Comparison of ENCODE assay signal across 8 cellular contexts in the genomic region with DNA sequence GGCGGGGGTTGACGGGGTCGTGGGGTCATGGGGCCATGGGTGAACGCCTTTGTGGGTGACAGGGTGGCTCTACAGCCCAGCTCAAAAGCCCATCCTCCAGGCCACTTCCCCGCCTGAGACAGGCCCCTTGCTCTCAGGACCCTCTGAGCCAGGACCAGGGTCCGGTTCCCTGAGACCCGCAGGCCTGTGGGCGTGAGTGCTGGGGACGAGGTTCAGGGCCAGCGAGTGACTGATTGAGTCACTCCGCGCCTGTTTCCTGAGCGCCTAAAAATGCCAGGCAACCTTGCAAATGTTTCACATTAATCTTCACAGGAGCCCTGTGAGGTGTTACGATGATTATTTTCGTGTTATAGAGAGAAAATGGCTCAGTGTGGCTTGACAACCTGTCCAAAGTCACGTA.
A peak's percentile ranks its signal among the peaks of the same experiment; 100 is the strongest.
DNase-seq lines count a peak whose midpoint lies in the region; ATAC-seq and TF ChIP-seq lines count a peak whose summit lies in the region.

No MANE protein-coding gene starts in this region.

- no peaks in the 10 kb centered on the region for H4K20me1 ChIP-seq in SK-N-SH (ENCODE audit: insufficient read depth)

- H3K36me3 ChIP-seq in SK-N-SH (replicated peaks in 1 of 2; ENCODE audit: control insufficient read depth in 1 of 2, insufficient read depth in 2 of 2, low read length in 1 of 2): peaks cover 30 to 36% of the 10 kb centered on the region in 2 experiments

- peak; percentile 34 for ATAC-seq in GM19395 (IDR thresholded peaks at IDR 0.05; ENCODE audit: unreplicated experiment)

- H3K9ac ChIP-seq in SK-N-SH: peak overlapping the region; percentile 82

- H3K9me3 ChIP-seq in SK-N-SH: no peaks in the 10 kb centered on the region

- H3K4me1 ChIP-seq in SK-N-SH (ENCODE audit: control insufficient read depth in 1 of 2, insufficient read depth in 2 of 2, low read depth in 1 of 2, low read length in 1 of 2): peaks cover 5 to 13% of the 10 kb centered on the region in 2 experiments; a peak in 2 of 4 replicates

- POLR2A ChIA-PET in SK-N-SH (lab: Yijun Ruan, JAX): no interaction called here

- in situ Hi-C loops in ACHN (cut with HindIII; ENCODE audit: low pct_ligation_motif_present, low pct_unique_long_range_greater_than_20kb, low sequenced_read_pairs): no loop called here

- H3K4me3 ChIP-seq in SK-N-SH (ENCODE audit: low read depth in 2 of 2, low read length in 1 of 2) (peak overlapping the region; percentile 84 to 92), fibroblast of the aortic adventitia (ENCODE audit: low read depth, low read length) (peak overlapping the region; percentile 81), retinal pigment epithelial cell (ENCODE audit: low read length) (peak overlapping the region; percentile 80)

- TF ChIP-seq EP300 in SK-N-SH (IDR thresholded peaks at IDR 0.05; ENCODE audit: borderline replicate concordance in 1 of 2, low read depth in 1 of 2, low read length in 1 of 2): no peak

- H3K27me3 ChIP-seq in SK-N-SH (ENCODE audit: insufficient read depth): no peaks in the 10 kb centered on the region

- DNase-seq in ACHN (peak; percentile 4), SK-N-SH (no peak), fibroblast of the aortic adventitia (ENCODE audit: low read depth) (no peak), retinal pigment epithelial cell (ENCODE audit: low read depth) (no peak), RKO (ENCODE audit: low spot score) (no peak), HUDEP-2 (lab: John Stamatoyannopoulos, UW; ENCODE audit: unreplicated experiment in 76 of 76) (no peak), DMS79 (lab: John Stamatoyannopoulos, UW) (no peak)

- H3K27ac ChIP-seq in SK-N-SH (ENCODE audit: low read depth in 2 of 2, low read length in 1 of 2): peak overlapping the region in 1 of 2 experiments; percentile 64; a peak in 3 of 4 replicates

- H3F3A ChIP-seq in SK-N-SH (replicated peaks; ENCODE audit: insufficient read depth): peaks cover 4% of the 10 kb centered on the region

- TF ChIP-seq CTCF in SK-N-SH (IDR thresholded peaks at IDR 0.05) (no peak), fibroblast of the aortic adventitia (IDR thresholded peaks at IDR 0.05; ENCODE audit: insufficient read depth, low read length) (no peak), retinal pigment epithelial cell (conservative IDR thresholded peaks at IDR 0.05; ENCODE audit: low read depth, low read length) (no peak)

- CTCF ChIA-PET in SK-N-SH (lab: Yijun Ruan, JAX): no interaction called here

- H2AFZ ChIP-seq in SK-N-SH (ENCODE audit: low read depth): peak overlapping the region; percentile 99; the same call in 1 of the 2 replicates

- H3K9me2 ChIP-seq in SK-N-SH: no peaks in the 10 kb centered on the region

- H3K79me2 ChIP-seq in SK-N-SH (ENCODE audit: insufficient read depth): peaks cover 19% of the 10 kb centered on the region

- peak overlapping the region; percentile 92 for H3K4me2 ChIP-seq in SK-N-SH

- TF ChIP-seq RAD21 in SK-N-SH (IDR thresholded peaks at IDR 0.05; ENCODE audit: low read length): no peak

- 3% methylated on average over 11 of the region's 16 CpGs for WGBS in SK-N-SH (ENCODE audit: low lambda C conversion rate)

TF ChIP-seq in SK-N-SH, 30 proteins besides CTCF, POLR2A, EP300 and RAD21:
- TF ChIP-seq NFIC (IDR thresholded peaks at IDR 0.05; ENCODE audit: borderline replicate concordance): no peak
- no peak for TF ChIP-seq MEF2A (IDR thresholded peaks at IDR 0.05; ENCODE audit: borderline replicate concordance, low read depth)
- TF ChIP-seq FOXM1 (IDR thresholded peaks at IDR 0.05; ENCODE audit: low read depth): no peak
- TF ChIP-seq TCF12 (IDR thresholded peaks at IDR 0.05): no peak
- TF ChIP-seq, protein P1, sequence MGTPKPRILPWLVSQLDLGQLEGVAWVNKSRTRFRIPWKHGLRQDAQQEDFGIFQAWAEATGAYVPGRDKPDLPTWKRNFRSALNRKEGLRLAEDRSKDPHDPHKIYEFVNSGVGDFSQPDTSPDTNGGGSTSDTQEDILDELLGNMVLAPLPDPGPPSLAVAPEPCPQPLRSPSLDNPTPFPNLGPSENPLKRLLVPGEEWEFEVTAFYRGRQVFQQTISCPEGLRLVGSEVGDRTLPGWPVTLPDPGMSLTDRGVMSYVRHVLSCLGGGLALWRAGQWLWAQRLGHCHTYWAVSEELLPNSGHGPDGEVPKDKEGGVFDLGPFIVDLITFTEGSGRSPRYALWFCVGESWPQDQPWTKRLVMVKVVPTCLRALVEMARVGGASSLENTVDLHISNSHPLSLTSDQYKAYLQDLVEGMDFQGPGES (IDR thresholded peaks at IDR 0.05; ENCODE audit: low read depth, low read length): no peak
- TF ChIP-seq GATA2 (CRISPR knock-in tag; IDR thresholded peaks at IDR 0.05): no peak
- TF ChIP-seq RFX5 (IDR thresholded peaks at IDR 0.05; ENCODE audit: low read length): no peak
- no peak for TF ChIP-seq FOSL2 (IDR thresholded peaks at IDR 0.05; ENCODE audit: borderline replicate concordance, low read depth)
- TF ChIP-seq, protein P2, sequence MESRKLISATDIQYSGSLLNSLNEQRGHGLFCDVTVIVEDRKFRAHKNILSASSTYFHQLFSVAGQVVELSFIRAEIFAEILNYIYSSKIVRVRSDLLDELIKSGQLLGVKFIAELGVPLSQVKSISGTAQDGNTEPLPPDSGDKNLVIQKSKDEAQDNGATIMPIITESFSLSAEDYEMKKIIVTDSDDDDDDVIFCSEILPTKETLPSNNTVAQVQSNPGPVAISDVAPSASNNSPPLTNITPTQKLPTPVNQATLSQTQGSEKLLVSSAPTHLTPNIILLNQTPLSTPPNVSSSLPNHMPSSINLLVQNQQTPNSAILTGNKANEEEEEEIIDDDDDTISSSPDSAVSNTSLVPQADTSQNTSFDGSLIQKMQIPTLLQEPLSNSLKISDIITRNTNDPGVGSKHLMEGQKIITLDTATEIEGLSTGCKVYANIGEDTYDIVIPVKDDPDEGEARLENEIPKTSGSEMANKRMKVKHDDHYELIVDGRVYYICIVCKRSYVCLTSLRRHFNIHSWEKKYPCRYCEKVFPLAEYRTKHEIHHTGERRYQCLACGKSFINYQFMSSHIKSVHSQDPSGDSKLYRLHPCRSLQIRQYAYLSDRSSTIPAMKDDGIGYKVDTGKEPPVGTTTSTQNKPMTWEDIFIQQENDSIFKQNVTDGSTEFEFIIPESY (IDR thresholded peaks at IDR 0.05; ENCODE audit: borderline replicate concordance, low read depth): no peak
- no peak for TF ChIP-seq SIN3A (IDR thresholded peaks at IDR 0.05; ENCODE audit: borderline replicate concordance, low read depth, low read length)
- TF ChIP-seq, protein P3, sequence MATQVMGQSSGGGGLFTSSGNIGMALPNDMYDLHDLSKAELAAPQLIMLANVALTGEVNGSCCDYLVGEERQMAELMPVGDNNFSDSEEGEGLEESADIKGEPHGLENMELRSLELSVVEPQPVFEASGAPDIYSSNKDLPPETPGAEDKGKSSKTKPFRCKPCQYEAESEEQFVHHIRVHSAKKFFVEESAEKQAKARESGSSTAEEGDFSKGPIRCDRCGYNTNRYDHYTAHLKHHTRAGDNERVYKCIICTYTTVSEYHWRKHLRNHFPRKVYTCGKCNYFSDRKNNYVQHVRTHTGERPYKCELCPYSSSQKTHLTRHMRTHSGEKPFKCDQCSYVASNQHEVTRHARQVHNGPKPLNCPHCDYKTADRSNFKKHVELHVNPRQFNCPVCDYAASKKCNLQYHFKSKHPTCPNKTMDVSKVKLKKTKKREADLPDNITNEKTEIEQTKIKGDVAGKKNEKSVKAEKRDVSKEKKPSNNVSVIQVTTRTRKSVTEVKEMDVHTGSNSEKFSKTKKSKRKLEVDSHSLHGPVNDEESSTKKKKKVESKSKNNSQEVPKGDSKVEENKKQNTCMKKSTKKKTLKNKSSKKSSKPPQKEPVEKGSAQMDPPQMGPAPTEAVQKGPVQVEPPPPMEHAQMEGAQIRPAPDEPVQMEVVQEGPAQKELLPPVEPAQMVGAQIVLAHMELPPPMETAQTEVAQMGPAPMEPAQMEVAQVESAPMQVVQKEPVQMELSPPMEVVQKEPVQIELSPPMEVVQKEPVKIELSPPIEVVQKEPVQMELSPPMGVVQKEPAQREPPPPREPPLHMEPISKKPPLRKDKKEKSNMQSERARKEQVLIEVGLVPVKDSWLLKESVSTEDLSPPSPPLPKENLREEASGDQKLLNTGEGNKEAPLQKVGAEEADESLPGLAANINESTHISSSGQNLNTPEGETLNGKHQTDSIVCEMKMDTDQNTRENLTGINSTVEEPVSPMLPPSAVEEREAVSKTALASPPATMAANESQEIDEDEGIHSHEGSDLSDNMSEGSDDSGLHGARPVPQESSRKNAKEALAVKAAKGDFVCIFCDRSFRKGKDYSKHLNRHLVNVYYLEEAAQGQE (IDR thresholded peaks at IDR 0.05; ENCODE audit: low read depth, low read length): no peak
